8 cellular contexts compared by ENCODE assay signal in the genomic region with DNA sequence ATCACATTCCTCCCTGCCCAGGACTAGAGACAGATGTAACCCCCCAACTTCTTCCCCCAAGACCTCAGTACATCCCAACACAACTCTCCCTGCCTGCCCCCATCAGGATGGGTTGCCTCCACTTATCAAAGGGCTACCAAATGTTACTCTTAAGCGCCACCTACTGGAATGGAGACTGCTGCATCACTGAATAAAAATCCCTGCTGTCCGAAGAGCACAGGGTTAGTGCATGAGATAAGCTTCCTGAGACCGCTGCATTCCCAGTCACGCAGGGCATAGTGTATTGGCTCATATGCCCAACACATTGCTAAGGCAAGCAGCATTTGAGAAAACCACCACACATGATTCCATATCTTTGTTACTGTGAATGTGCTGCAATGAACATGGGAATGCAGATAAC.
A peak's percentile ranks its signal among the peaks of the same experiment; 100 is the strongest.
DNase-seq lines count a peak whose midpoint lies in the region; TF ChIP-seq lines count a peak whose summit lies in the region.

No MANE protein-coding gene starts in this region.

- H3K27ac ChIP-seq in HEK293 (ENCODE audit: extremely low read depth, low read depth, low read length) (no peak overlapping the region), SJCRH30 (no peak overlapping the region), right atrium auricular region (no peak overlapping the region)

- no peaks in the 10 kb centered on the region for H3K4me1 ChIP-seq in HEK293 (ENCODE audit: control insufficient read depth, insufficient read depth, low read length)
- H3K4me1 ChIP-seq in SJCRH30: peaks cover 11% of the 10 kb centered on the region; the same call in 1 of the 2 replicates
- no peaks in the 10 kb centered on the region for H3K4me1 ChIP-seq in right atrium auricular region

- POLR2A ChIA-PET in HEK293 (lab: Yijun Ruan, JAX): no interaction called here

- DNase-seq in GDM1 (lab: John Stamatoyannopoulos, UW) (peak; percentile 26), SJCRH30 (peak; percentile 7 to 51), islet precursor cell (peak; percentile 54), HCEC 1CT (no peak), NCI-H1436 (lab: John Stamatoyannopoulos, UW) (no peak), right atrium auricular region (ENCODE audit: low spot score) (no peak)
- DNase-seq in stimulated activated naive CD4-positive, alpha-beta T cell (lab: John Stamatoyannopoulos, UW): no peak

- H3K9me3 ChIP-seq in HEK293 (ENCODE audit: control insufficient read depth, insufficient read depth, low read depth, low read length) (no peaks in the 10 kb centered on the region), SJCRH30 (replicated peaks) (no peaks in the 10 kb centered on the region), right atrium auricular region (no peaks in the 10 kb centered on the region)

- CTCF ChIA-PET in HEK293 (lab: Yijun Ruan, JAX): interaction anchor here (0.6 to 0.7 kb wide), 4 partner anchors 15 to 109 kb away, joined by 3 to 5 read pairs (median 4); no protein-coding TSS in a partner anchor

- TF ChIP-seq CTCF in HEK293 (tag by site-specific recombination; IDR thresholded peaks at IDR 0.05) (no peak), right atrium auricular region (IDR thresholded peaks at IDR 0.05) (peak in 1 of 2 donors; percentile 38)

- H3K27me3 ChIP-seq in SJCRH30 (no peaks in the 10 kb centered on the region), right atrium auricular region (no peaks in the 10 kb centered on the region)

- H3K36me3 ChIP-seq in HEK293 (ENCODE audit: control insufficient read depth in 2 of 2, insufficient read depth in 1 of 2, low read length in 2 of 2): no peaks in the 10 kb centered on the region
- H3K36me3 ChIP-seq in SJCRH30: no peaks in the 10 kb centered on the region
- no peaks in the 10 kb centered on the region for H3K36me3 ChIP-seq in right atrium auricular region

- no peak overlapping the region for H3K4me3 ChIP-seq in HEK293 (ENCODE audit: low read depth, low read length)
- H3K4me3 ChIP-seq in SJCRH30: no peak overlapping the region
- H3K4me3 ChIP-seq in right atrium auricular region: no peak overlapping the region

TF ChIP-seq in HEK293, 187 proteins besides CTCF, POLR2A, EP300 and RAD21:
- TF ChIP-seq, protein P1, sequence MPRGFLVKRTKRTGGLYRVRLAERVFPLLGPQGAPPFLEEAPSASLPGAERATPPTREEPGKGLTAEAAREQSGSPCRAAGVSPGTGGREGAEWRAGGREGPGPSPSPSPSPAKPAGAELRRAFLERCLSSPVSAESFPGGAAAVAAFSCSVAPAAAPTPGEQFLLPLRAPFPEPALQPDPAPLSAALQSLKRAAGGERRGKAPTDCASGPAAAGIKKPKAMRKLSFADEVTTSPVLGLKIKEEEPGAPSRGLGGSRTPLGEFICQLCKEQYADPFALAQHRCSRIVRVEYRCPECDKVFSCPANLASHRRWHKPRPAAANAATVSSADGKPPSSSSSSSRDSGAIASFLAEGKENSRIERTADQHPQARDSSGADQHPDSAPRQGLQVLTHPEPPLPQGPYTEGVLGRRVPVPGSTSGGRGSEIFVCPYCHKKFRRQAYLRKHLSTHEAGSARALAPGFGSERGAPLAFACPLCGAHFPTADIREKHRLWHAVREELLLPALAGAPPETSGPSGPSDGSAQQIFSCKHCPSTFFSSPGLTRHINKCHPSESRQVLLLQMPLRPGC (tag by site-specific recombination; IDR thresholded peaks at IDR 0.05): no peak
- TF ChIP-seq ZNF654 (tag by site-specific recombination; IDR thresholded peaks at IDR 0.05; ENCODE audit: low read depth): peak; percentile 22; the same call in 1 of the 2 replicates

Comparison
In these comparisons a context has a peak if more than half of its experiments do, and no peak if none do; other contexts are left out.
1. DNase-seq: peak in GDM1 (single experiment), SJCRH30 (2 of 2) and islet precursor cell (single experiment); none in stimulated activated naive CD4-positive, alpha-beta T cell (0 of 6), HCEC 1CT (single experiment), NCI-H1436 (single experiment) and right atrium auricular region (single experiment).